Comparison of ENCODE assay signal across 13 cellular contexts in genomic region chr1:17890815-17891191, GRCh38.
A peak's percentile ranks its signal among the peaks of the same experiment; 100 is the strongest.
DNase-seq lines count a peak whose midpoint lies in the region; ATAC-seq and TF ChIP-seq lines count a peak whose summit lies in the region.
"Had no signal": no experiment of that assay in that cellular context is flagged by ENCODE, and none has a peak within 500 bp of the region (broad histone marks: within the 10 kb centered on the region; RNA-seq: fewer than 3 reads in every experiment).

No MANE protein-coding gene starts in this region.

- no peak overlapping the region for H3K56ac ChIP-seq in IMR-90 (ENCODE audit: extremely low read depth, insufficient read depth, low read length)

- H2AK5ac ChIP-seq in IMR-90 (ENCODE audit: low read depth, low read length) = no peak overlapping the region

- H3K4ac ChIP-seq in IMR-90 (ENCODE audit: low read depth, low read length) = no peak overlapping the region

- no peak overlapping the region for H2BK20ac ChIP-seq in IMR-90 (ENCODE audit: low read depth, low read length)

- no peaks in the 10 kb centered on the region for H3K9me1 ChIP-seq in IMR-90 (ENCODE audit: insufficient read depth, low read length)

- DNase-seq in left ventricle myocardium inferior = no peak
- DNase-seq in left ventricle myocardium superior = no peak
- DNase-seq in IMR-90 = no peak
- DNase-seq in islet precursor cell = peak; percentile 45
- no peak for DNase-seq in dorsolateral prefrontal cortex
- DNase-seq: C1 segment of cervical spinal cord; Calu3; CD4-positive, alpha-beta T cell; DMS79 had no signal

- TF ChIP-seq POLR2A in IMR-90 (IDR thresholded peaks at IDR 0.05; ENCODE audit: low read depth, low read length) = no peak

- H3K4me2 ChIP-seq in IMR-90 (ENCODE audit: low read depth, low read length) = no peak overlapping the region

- TF ChIP-seq RAD21 in IMR-90 (IDR thresholded peaks at IDR 0.05; ENCODE audit: low read length) = no peak

- H3K27ac ChIP-seq in left ventricle myocardium inferior (replicated peaks) (peak overlapping the region; percentile 85), IMR-90 (ENCODE audit: insufficient read depth, low read length) (no peak overlapping the region), stomach smooth muscle (ENCODE audit: low read length) (no peak overlapping the region), dorsolateral prefrontal cortex (no peak overlapping the region)
- H3K27ac ChIP-seq: HL-60 had no signal

- no peak overlapping the region for H3K18ac ChIP-seq in IMR-90 (ENCODE audit: low read depth, low read length)

- no peaks in the 10 kb centered on the region for H4K20me1 ChIP-seq in IMR-90 (ENCODE audit: insufficient read depth, low read length)

- WGBS in IMR-90 (ENCODE audit: extremely low coverage in 2 of 2, insufficient read length in 1 of 2), 2 experiments = no CpG with 5 or more reads among the region's 8 CpGs

- dilution Hi-C loops in IMR-90 (cut with HindIII; ENCODE audit: low sequenced_read_pairs, unreplicated experiment) = no loop called here

- H4K5ac ChIP-seq in IMR-90 (ENCODE audit: low read depth, low read length) = no peak overlapping the region

- H3K27me3 ChIP-seq in left ventricle myocardium inferior (ENCODE audit: low read depth) (peaks cover 37% of the 10 kb centered on the region), IMR-90 (ENCODE audit: control insufficient read depth, insufficient read depth, low read length) (peaks cover 29% of the 10 kb centered on the region), stomach smooth muscle (ENCODE audit: control insufficient read depth in 1 of 2, insufficient read depth in 2 of 2, low read length in 2 of 2) (peaks cover 4 to 7% of the 10 kb centered on the region in 2 donors), dorsolateral prefrontal cortex (peaks cover 0 to 34% (median 4%) of the 10 kb centered on the region in 45 donors)

- H3K36me3 ChIP-seq in left ventricle myocardium inferior (no peaks in the 10 kb centered on the region), IMR-90 (ENCODE audit: control insufficient read depth, insufficient read depth, low read length) (no peaks in the 10 kb centered on the region), stomach smooth muscle (ENCODE audit: control insufficient read depth in 2 of 2, insufficient read depth in 2 of 2, low read length in 2 of 2) (no peaks in the 10 kb centered on the region)

- CTCF ChIA-PET in IMR-90 (lab: Yijun Ruan, JAX) = interaction anchor here (0.6 kb wide), 1 partner anchor 854 kb away, joined by 3 read pairs; no protein-coding TSS in a partner anchor

- no TSS peak for BruUV-seq in IMR-90 (replicated peaks; lab: Mats Ljungman, UMichigan)

- in situ Hi-C loops in IMR-90 (cut with MboI; ENCODE audit: low sequenced_read_pairs) = no loop called here

- H2BK120ac ChIP-seq in IMR-90 (ENCODE audit: low read depth, low read length) = no peak overlapping the region

- no peak overlapping the region for H4K8ac ChIP-seq in IMR-90 (ENCODE audit: low read depth in 2 of 2, low read length in 2 of 2)

- H2BK15ac ChIP-seq in IMR-90 (ENCODE audit: low read depth, low read length) = no peak overlapping the region

- no peak overlapping the region for H2BK5ac ChIP-seq in IMR-90 (ENCODE audit: low read depth, low read length, poor library complexity, severe bottlenecking)

- H3K79me1 ChIP-seq in IMR-90 (ENCODE audit: low read depth in 1 of 2, low read length in 2 of 2) = no peaks in the 10 kb centered on the region

- no peak overlapping the region for H2AK9ac ChIP-seq in IMR-90 (replicated peaks; ENCODE audit: low read depth, low read length, poor library complexity)

- peaks cover 46% of the 10 kb centered on the region for H3K4me1 ChIP-seq in left ventricle myocardium inferior
- peaks cover 4% of the 10 kb centered on the region; the same call in 1 of the 2 replicates for H3K4me1 ChIP-seq in IMR-90 (ENCODE audit: control insufficient read depth, insufficient read depth, low read length)
- peaks cover 44% of the 10 kb centered on the region for H3K4me1 ChIP-seq in stomach smooth muscle (ENCODE audit: control insufficient read depth, insufficient read depth, low read length)

- no peak overlapping the region for H3K23ac ChIP-seq in IMR-90 (ENCODE audit: low read depth, low read length)

- no peak overlapping the region for H3K14ac ChIP-seq in IMR-90 (replicated peaks; ENCODE audit: low read depth, low read length)

- H3K9me3 ChIP-seq in left ventricle myocardium inferior (replicated peaks) (no peaks in the 10 kb centered on the region), IMR-90 (ENCODE audit: control insufficient read depth, insufficient read depth, low read length) (peaks cover 2% of the 10 kb centered on the region; the same call in 1 of the 2 replicates), stomach smooth muscle (ENCODE audit: control insufficient read depth in 2 of 2, low read length in 2 of 2) (no peaks in the 10 kb centered on the region)

- ATAC-seq in left ventricle myocardium superior (no peak), IMR-90 (ENCODE audit: low read depth) (no peak), GM19463 (IDR thresholded peaks at IDR 0.05; ENCODE audit: unreplicated experiment) (no peak)
- ATAC-seq: HCT116 had no signal

- intact Hi-C loops in left ventricle myocardium inferior (cut with micrococcal nuclease) (no loop called here), left ventricle myocardium superior (cut with micrococcal nuclease) (no loop called here), IMR-90 (cut with micrococcal nuclease) (no loop called here), dorsolateral prefrontal cortex (cut with DNase I) (no loop called here)

- POLR2A ChIA-PET in IMR-90 (lab: Charles Lee; ENCODE audit: unreplicated experiment) = no interaction called here

- no peak overlapping the region for H4K91ac ChIP-seq in IMR-90 (ENCODE audit: insufficient read depth, low read depth, low read length)

- TF ChIP-seq CTCF in left ventricle myocardium inferior (IDR thresholded peaks at IDR 0.05; ENCODE audit: borderline replicate concordance) (no peak), IMR-90 (conservative IDR thresholded peaks at IDR 0.05; ENCODE audit: low read depth, low read length) (no peak), dorsolateral prefrontal cortex (IDR thresholded peaks at IDR 0.05 in 54 of 56, conservative IDR thresholded peaks at IDR 0.05 in 2 of 56; ENCODE audit: low read depth in 1 of 56, partially characterized antibody in 56 of 56) (no peak)

- H3K9ac ChIP-seq in IMR-90 (ENCODE audit: low read depth, low read length) (no peak overlapping the region), stomach smooth muscle (ENCODE audit: low read length in 2 of 2) (no peak overlapping the region)

- H3K4me3 ChIP-seq in left ventricle myocardium inferior = peak overlapping the region; percentile 32
- H3K4me3 ChIP-seq in IMR-90 (ENCODE audit: insufficient read depth, low read depth, low read length) = no peak overlapping the region
- H3K4me3 ChIP-seq in stomach smooth muscle (ENCODE audit: low read length in 2 of 2) = peak overlapping the region; percentile 48 to 57
- peak overlapping the region in 1 of 59 donors; percentile 8 for H3K4me3 ChIP-seq in dorsolateral prefrontal cortex

- H2AFZ ChIP-seq in IMR-90 (replicated peaks; ENCODE audit: low read length, poor library complexity) = peak overlapping the region; percentile 51

TF ChIP-seq in IMR-90, 13 proteins besides CTCF, POLR2A, EP300 and RAD21:
- no peak for TF ChIP-seq CEBPB (IDR thresholded peaks at IDR 0.05; ENCODE audit: low read depth, low read length)
- no peak for TF ChIP-seq SMC3 (IDR thresholded peaks at IDR 0.05; ENCODE audit: low read depth, low read length)
- no peak for TF ChIP-seq MXI1 (IDR thresholded peaks at IDR 0.05; ENCODE audit: borderline replicate concordance, low read depth, low read length)
- TF ChIP-seq BHLHE40 (IDR thresholded peaks at IDR 0.05; ENCODE audit: low read depth, low read length) = no peak
